Comparison of ENCODE assay signal across 12 cellular contexts in the genomic region with DNA sequence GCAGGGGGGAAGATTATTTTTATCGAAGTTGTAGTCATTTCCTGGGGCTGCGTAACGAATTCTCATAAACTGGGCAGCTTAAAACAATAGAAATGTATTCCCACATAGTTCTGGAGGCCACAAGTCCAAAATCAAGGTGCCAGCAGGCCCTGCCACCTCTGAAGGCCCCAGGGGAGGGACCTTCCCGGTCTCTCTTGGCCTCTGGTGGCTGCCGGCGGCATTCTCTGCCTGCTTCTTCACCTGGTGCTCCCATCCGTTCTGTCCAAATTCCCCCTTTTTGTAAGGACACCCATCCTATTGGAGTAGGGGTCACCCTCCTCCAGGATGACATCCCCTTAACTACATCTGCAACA.
DNase-seq lines count a peak whose midpoint lies in the region; ATAC-seq, FAIRE-seq and TF ChIP-seq lines count a peak whose summit lies in the region.
"Had no signal": no experiment of that assay in that cellular context is flagged by ENCODE, and none has a peak within 500 bp of the region (broad histone marks: within the 10 kb centered on the region; RNA-seq: fewer than 3 reads in every experiment).

No MANE protein-coding gene starts in this region.

- H3K27me3 Mint-ChIP-seq in activated CD4-positive, alpha-beta T cell treated with anti-CD3 and anti-CD28 coated beads for 36 hours, result no peaks in the 10 kb centered on the region
- no peaks in the 10 kb centered on the region for H3K27me3 Mint-ChIP-seq in activated B cell treated with CpG ODN at 0.5 μM for 24 hours
- H3K27me3 Mint-ChIP-seq in stimulated activated naive CD8-positive, alpha-beta T cell treated with anti-CD3 and anti-CD28 coated beads, Interleukin-15, Interleukin-2, amounts not matched to agents 100 ng/mL and 50 ng/mL, for 24 hours, result no peaks in the 10 kb centered on the region

- peaks cover 5 to 7% of the 10 kb centered on the region in 2 donors for H3K4me1 ChIP-seq in kidney (ENCODE audit: control insufficient read depth in 1 of 2, insufficient read depth in 1 of 2, low read depth in 1 of 2, low read length in 2 of 2)

- POLR2A ChIA-PET in activated CD4-positive, alpha-beta T cell treated with anti-CD3 and anti-CD28 coated beads for 36 hours (lab: Charles Lee), result interaction anchor here (2.2 kb wide), 1 partner anchor 8 kb away, joined by 8 read pairs; no protein-coding TSS in a partner anchor
- POLR2A ChIA-PET in activated B cell treated with CpG ODN at 0.5 μM for 24 hours (lab: Charles Lee), result no interaction called here

- CTCF ChIA-PET in activated CD4-positive, alpha-beta T cell treated with anti-CD3 and anti-CD28 coated beads for 36 hours (lab: Charles Lee), result interaction anchor here (1.4 kb wide), 1 partner anchor 8 kb away, joined by 3 read pairs; no protein-coding TSS in a partner anchor
- CTCF ChIA-PET in activated B cell treated with CpG ODN at 0.5 μM for 24 hours (lab: Charles Lee), result no interaction called here

- H3K9ac ChIP-seq in kidney (ENCODE audit: low read length in 2 of 2), result no peak overlapping the region

- H3K9me3 Mint-ChIP-seq in activated CD4-positive, alpha-beta T cell treated with anti-CD3 and anti-CD28 coated beads for 36 hours (ENCODE audit: low read depth), result no peaks in the 10 kb centered on the region
- no peaks in the 10 kb centered on the region for H3K9me3 Mint-ChIP-seq in activated B cell treated with CpG ODN at 0.5 μM for 24 hours
- no peaks in the 10 kb centered on the region for H3K9me3 Mint-ChIP-seq in stimulated activated naive CD8-positive, alpha-beta T cell treated with anti-CD3 and anti-CD28 coated beads, Interleukin-15, Interleukin-2, amounts not matched to agents 100 ng/mL and 50 ng/mL, for 24 hours

- H3K27ac Mint-ChIP-seq in activated CD4-positive, alpha-beta T cell treated with anti-CD3 and anti-CD28 coated beads for 36 hours, result peak overlapping the region; percentile 91
- peak overlapping the region; percentile 50 for H3K27ac Mint-ChIP-seq in activated B cell treated with CpG ODN at 0.5 μM for 24 hours
- H3K27ac Mint-ChIP-seq in stimulated activated naive CD8-positive, alpha-beta T cell treated with anti-CD3 and anti-CD28 coated beads, Interleukin-15, Interleukin-2, amounts not matched to agents 100 ng/mL and 50 ng/mL, for 24 hours, result peak overlapping the region; percentile 92

- no peaks in the 10 kb centered on the region for H3K9me3 ChIP-seq in kidney (ENCODE audit: control insufficient read depth in 1 of 2, low read length in 2 of 2)

- TF ChIP-seq CTCF in activated B cell treated with CpG ODN at 0.5 μM for 24 hours (IDR thresholded peaks at IDR 0.05) (no peak), kidney (IDR thresholded peaks at IDR 0.05; ENCODE audit: borderline replicate concordance, extremely low read depth, insufficient read depth) (no peak)

- no peak for ATAC-seq in activated CD4-positive, alpha-beta T cell treated with anti-CD3 and anti-CD28 coated beads for 36 hours
- ATAC-seq in activated B cell treated with CpG ODN at 0.5 μM for 24 hours (ENCODE audit: low read depth) (no peak), HG03342 (IDR thresholded peaks at IDR 0.05; ENCODE audit: unreplicated experiment) (no peak), GM18873 (IDR thresholded peaks at IDR 0.05; ENCODE audit: low FRiP score, unreplicated experiment) (no peak)

- H3K27ac ChIP-seq in kidney (ENCODE audit: low read depth in 2 of 2, low read length in 2 of 2), result no peak overlapping the region

- H3K4me1 Mint-ChIP-seq in activated CD4-positive, alpha-beta T cell treated with anti-CD3 and anti-CD28 coated beads for 36 hours, result peaks cover 19% of the 10 kb centered on the region
- peaks cover 14% of the 10 kb centered on the region for H3K4me1 Mint-ChIP-seq in activated B cell treated with CpG ODN at 0.5 μM for 24 hours
- H3K4me1 Mint-ChIP-seq in stimulated activated naive CD8-positive, alpha-beta T cell treated with anti-CD3 and anti-CD28 coated beads, Interleukin-15, Interleukin-2, amounts not matched to agents 100 ng/mL and 50 ng/mL, for 24 hours (ENCODE audit: low read depth), result peaks cover 20% of the 10 kb centered on the region

- intact Hi-C loops in activated CD4-positive, alpha-beta T cell treated with anti-CD3 and anti-CD28 coated beads for 36 hours (cut with DNase I, micrococcal nuclease), result loop anchor here (5.0 kb wide), 1 partner anchor 64 kb away; no protein-coding TSS in a partner anchor
- intact Hi-C loops in activated B cell treated with CpG ODN at 0.5 μM for 24 hours (cut with micrococcal nuclease), result loop anchor here (5.0 kb wide), 1 partner anchor 36 kb away; no protein-coding TSS in a partner anchor
- intact Hi-C loops in kidney (cut with DNase I), result no loop called here

- H3K36me3 Mint-ChIP-seq in activated CD4-positive, alpha-beta T cell treated with anti-CD3 and anti-CD28 coated beads for 36 hours (ENCODE audit: low read depth), result no peaks in the 10 kb centered on the region
- H3K36me3 Mint-ChIP-seq in activated B cell treated with CpG ODN at 0.5 μM for 24 hours (ENCODE audit: low read depth), result no peaks in the 10 kb centered on the region
- no peaks in the 10 kb centered on the region for H3K36me3 Mint-ChIP-seq in stimulated activated naive CD8-positive, alpha-beta T cell treated with anti-CD3 and anti-CD28 coated beads, Interleukin-15, Interleukin-2, amounts not matched to agents 100 ng/mL and 50 ng/mL, for 24 hours (ENCODE audit: low read depth)

- H3K4me3 ChIP-seq in kidney (ENCODE audit: low read length in 2 of 2), result no peak overlapping the region

- peak overlapping the region; percentile 41 for H3K4me3 Mint-ChIP-seq in activated CD4-positive, alpha-beta T cell treated with anti-CD3 and anti-CD28 coated beads for 36 hours
- peak overlapping the region; percentile 75 for H3K4me3 Mint-ChIP-seq in activated B cell treated with CpG ODN at 0.5 μM for 24 hours
- peak overlapping the region; percentile 68 for H3K4me3 Mint-ChIP-seq in stimulated activated naive CD8-positive, alpha-beta T cell treated with anti-CD3 and anti-CD28 coated beads, Interleukin-15, Interleukin-2, amounts not matched to agents 100 ng/mL and 50 ng/mL, for 24 hours

- peaks cover 0 to 10% of the 10 kb centered on the region in 2 donors for H3K36me3 ChIP-seq in kidney (ENCODE audit: control insufficient read depth in 1 of 2, insufficient read depth in 2 of 2, low read length in 2 of 2)

- FAIRE-seq in kidney (lab: Jason Lieb, UNC), result no peak

- no peak for DNase-seq in activated CD4-positive, alpha-beta T cell treated with anti-CD3 and anti-CD28 coated beads for 36 hours
- no peak for DNase-seq in activated CD4-positive, alpha-beta T cell treated with anti-CD3 and anti-CD28 coated beads, Interleukin-2, amount 50 U/mL, for 1 hour
- DNase-seq in activated B cell treated with CpG ODN at 0.5 μM for 24 hours, result no peak
- DNase-seq in kidney, result peak; percentile 34
- DNase-seq in DMS53 (lab: John Stamatoyannopoulos, UW), result no peak
- DNase-seq: DND-41, NCI-H1417 treated with DMSO at 0.1 percent for 48 hours, NCI-H526 treated with DMSO at 0.1 percent for 48 hours, SHP77 treated with DMSO at 0.1 percent for 48 hours had no signal
